2 cellular contexts compared by ENCODE assay signal in genomic region chr20:9565910-9566550, GRCh38.
TF ChIP-seq lines count a peak whose summit lies in the region.

No MANE protein-coding gene starts in this region.

TF ChIP-seq in H1, 55 proteins besides CTCF, POLR2A, EP300 and RAD21:
- no peak for TF ChIP-seq KDM5A (IDR thresholded peaks at IDR 0.05; ENCODE audit: low read length)
- no peak for TF ChIP-seq E2F6 (IDR thresholded peaks at IDR 0.05)
- no peak for TF ChIP-seq MAX (IDR thresholded peaks at IDR 0.05)
- no peak for TF ChIP-seq SP1 (IDR thresholded peaks at IDR 0.05; ENCODE audit: low read depth, low read length)
- no peak for TF ChIP-seq SAP30 (IDR thresholded peaks at IDR 0.05; ENCODE audit: insufficient read depth, insufficient replicate concordance, low read length)
- TF ChIP-seq RFX5 (IDR thresholded peaks at IDR 0.05; ENCODE audit: borderline replicate concordance, low read depth, low read length) = no peak
- no peak for TF ChIP-seq KDM1A (IDR thresholded peaks at IDR 0.05; ENCODE audit: borderline replicate concordance, low read length)
- TF ChIP-seq SIX5 (IDR thresholded peaks at IDR 0.05; ENCODE audit: low read depth, low read length) = no peak
- TF ChIP-seq BRCA1 (IDR thresholded peaks at IDR 0.05; ENCODE audit: low read depth, low read length) = no peak
- TF ChIP-seq TAF7 (optimal IDR thresholded peaks at IDR 0.05; ENCODE audit: borderline replicate concordance, low read depth, low read length) = no peak
- no peak for TF ChIP-seq NANOG (IDR thresholded peaks at IDR 0.05; ENCODE audit: insufficient read depth, low read depth, low read length, poor library complexity, severe bottlenecking)
- TF ChIP-seq ASH2L (IDR thresholded peaks at IDR 0.05; ENCODE audit: low read length) = no peak
- TF ChIP-seq CBX8 (IDR thresholded peaks at IDR 0.05; ENCODE audit: borderline replicate concordance, low read depth, low read length) = no peak
- no peak for TF ChIP-seq TAF1 (IDR thresholded peaks at IDR 0.05; ENCODE audit: low read depth, low read length)
- no peak for TF ChIP-seq POLR2AphosphoS5 (IDR thresholded peaks at IDR 0.05; ENCODE audit: low read depth, low read length)
- no peak for TF ChIP-seq PHF8 (conservative IDR thresholded peaks at IDR 0.05; ENCODE audit: low read depth, low read length)
- TF ChIP-seq KDM4A (IDR thresholded peaks at IDR 0.05; ENCODE audit: low read depth, low read length, severe bottlenecking) = no peak
- no peak for TF ChIP-seq USF2 (IDR thresholded peaks at IDR 0.05; ENCODE audit: low read length)

TF ChIP-seq in GM23338, 12 proteins besides CTCF, POLR2A, EP300 and RAD21:
- no peak for TF ChIP-seq ZNF462 (CRISPR knock-in tag; IDR thresholded peaks at IDR 0.05)
- TF ChIP-seq ZNF114 (CRISPR knock-in tag; IDR thresholded peaks at IDR 0.05) = no peak
- no peak for TF ChIP-seq NANOG (IDR thresholded peaks at IDR 0.05; ENCODE audit: borderline replicate concordance)
- TF ChIP-seq CREB1 (CRISPR knock-in tag; IDR thresholded peaks at IDR 0.05; ENCODE audit: low read depth) = no peak
- TF ChIP-seq ZNF331 (CRISPR knock-in tag; IDR thresholded peaks at IDR 0.05; ENCODE audit: low read depth) = no peak
- TF ChIP-seq POLR2AphosphoS5 (IDR thresholded peaks at IDR 0.05; ENCODE audit: low read depth) = no peak
- TF ChIP-seq EZH2 (IDR thresholded peaks at IDR 0.05; ENCODE audit: low read depth, unreplicated experiment) = no peak
- TF ChIP-seq EZH2phosphoT487 (IDR thresholded peaks at IDR 0.05; ENCODE audit: unreplicated experiment) = no peak
